ENCODE assay signal across 17 cellular contexts in the genomic region with DNA sequence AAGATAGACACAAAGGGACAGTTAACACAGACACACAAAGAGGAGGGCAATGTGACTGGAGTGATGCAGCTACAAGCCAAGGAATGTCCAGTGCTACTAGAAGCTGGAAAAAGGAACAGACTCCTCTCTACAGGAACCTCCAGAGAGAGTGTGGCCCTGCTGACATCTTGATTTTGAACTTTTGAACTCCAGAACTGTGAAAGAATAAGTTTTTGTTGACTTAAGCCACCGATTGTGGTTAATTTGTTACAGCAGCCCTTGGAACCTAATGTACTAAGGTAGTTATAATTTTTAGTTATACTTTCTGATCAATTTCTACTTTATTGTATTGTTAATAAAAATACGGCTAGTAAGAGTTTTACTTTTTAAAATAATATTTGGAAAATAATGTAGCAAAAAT.
DNase-seq lines count a peak whose midpoint lies in the region; ATAC-seq and TF ChIP-seq lines count a peak whose summit lies in the region.
"Had no signal": no experiment of that assay in that cellular context is flagged by ENCODE, and none has a peak within 500 bp of the region (broad histone marks: within the 10 kb centered on the region; RNA-seq: fewer than 3 reads in every experiment).

No MANE protein-coding gene starts in this region.

- no peaks in the 10 kb centered on the region for H3K27me3 ChIP-seq in colonic mucosa

- H3K4me3 Mint-ChIP-seq in CD14-positive monocyte = no peak overlapping the region
- H3K4me3 Mint-ChIP-seq: B cell; CD8-positive, alpha-beta T cell; H9 had no signal

- H3K27ac Mint-ChIP-seq in CD14-positive monocyte = peak overlapping the region in 4 of 7 donors; percentile 72 to 83 (median 74)
- H3K27ac Mint-ChIP-seq: B cell; CD8-positive, alpha-beta T cell had no signal

- no peak overlapping the region for H3K9ac ChIP-seq in colonic mucosa (ENCODE audit: low read depth in 2 of 2, low read length in 2 of 2)

- peaks cover 10% of the 10 kb centered on the region for H3K4me1 ChIP-seq in colonic mucosa

- no peaks in the 10 kb centered on the region for H3K9me3 Mint-ChIP-seq in CD14-positive monocyte
- H3K9me3 Mint-ChIP-seq: CD8-positive, alpha-beta T cell; H9 had no signal

- H3K36me3 ChIP-seq in colonic mucosa = no peaks in the 10 kb centered on the region

- DNase-seq in CD14-positive monocyte (ENCODE audit: low spot score) = no peak
- DNase-seq in colonic mucosa = peak; percentile 27
- DNase-seq in left lobe of liver (ENCODE audit: low spot score) = no peak
- peak; percentile 15 for DNase-seq in mucosa of gallbladder (ENCODE audit: low spot score)
- no peak for DNase-seq in glomerular visceral epithelial cell (ENCODE audit: extremely low spot score)
- no peak for DNase-seq in GDM1 (lab: John Stamatoyannopoulos, UW)
- no peak for DNase-seq in activated CD4-positive, alpha-beta T cell treated with anti-CD3 and anti-CD28 coated beads, Interleukin-2, amount 50 U/mL, for 1 hour
- DNase-seq: C1 segment of cervical spinal cord; CD8-positive, alpha-beta T cell; COR-L47; DMS153; DMS79 treated with DMSO at 0.1 percent for 48 hours; EL; GOT3; H9 had no signal

- H3K9me3 ChIP-seq in colonic mucosa = no peaks in the 10 kb centered on the region

- intact Hi-C loops in CD14-positive monocyte (cut with micrococcal nuclease) = no loop called here
- intact Hi-C loops in colonic mucosa (cut with DNase I) = no loop called here

- H3K27ac ChIP-seq in colonic mucosa = peak overlapping the region; percentile 3

- H3K27me3 Mint-ChIP-seq in CD14-positive monocyte (ENCODE audit: low read depth in 3 of 3) = peaks cover 0 to 2% (median 0%) of the 10 kb centered on the region in 3 donors
- H3K27me3 Mint-ChIP-seq: B cell had no signal

- TF ChIP-seq CTCF in CD14-positive monocyte (IDR thresholded peaks at IDR 0.05) (no peak), colonic mucosa (IDR thresholded peaks at IDR 0.05) (no peak)

- no peak overlapping the region for H3K4me3 ChIP-seq in colonic mucosa

- H3K4me1 Mint-ChIP-seq in CD14-positive monocyte = peaks cover 43% of the 10 kb centered on the region
- H3K4me1 Mint-ChIP-seq: H9 had no signal

- ATAC-seq in left lobe of liver (peak; percentile 87), HG03039 (IDR thresholded peaks at IDR 0.05; ENCODE audit: unreplicated experiment) (no peak)
- ATAC-seq: CD8-positive, alpha-beta T cell had no signal

- no peaks in the 10 kb centered on the region for H3K36me3 Mint-ChIP-seq in CD14-positive monocyte
- H3K36me3 Mint-ChIP-seq: CD8-positive, alpha-beta T cell had no signal

Comparison
In these comparisons a context has a peak if more than half of its experiments do, and no peak if none do; other contexts are left out.
1. DNase-seq: peak in colonic mucosa (single experiment) and mucosa of gallbladder (single experiment); none in CD14-positive monocyte (single experiment), left lobe of liver (single experiment), glomerular visceral epithelial cell (single experiment), GDM1 (single experiment) and activated CD4-positive, alpha-beta T cell treated with anti-CD3 and anti-CD28 coated beads, Interleukin-2, amount 50 U/mL, for 1 hour (single experiment).